Comparison of ENCODE assay signal across 8 cellular contexts in the genomic region with DNA sequence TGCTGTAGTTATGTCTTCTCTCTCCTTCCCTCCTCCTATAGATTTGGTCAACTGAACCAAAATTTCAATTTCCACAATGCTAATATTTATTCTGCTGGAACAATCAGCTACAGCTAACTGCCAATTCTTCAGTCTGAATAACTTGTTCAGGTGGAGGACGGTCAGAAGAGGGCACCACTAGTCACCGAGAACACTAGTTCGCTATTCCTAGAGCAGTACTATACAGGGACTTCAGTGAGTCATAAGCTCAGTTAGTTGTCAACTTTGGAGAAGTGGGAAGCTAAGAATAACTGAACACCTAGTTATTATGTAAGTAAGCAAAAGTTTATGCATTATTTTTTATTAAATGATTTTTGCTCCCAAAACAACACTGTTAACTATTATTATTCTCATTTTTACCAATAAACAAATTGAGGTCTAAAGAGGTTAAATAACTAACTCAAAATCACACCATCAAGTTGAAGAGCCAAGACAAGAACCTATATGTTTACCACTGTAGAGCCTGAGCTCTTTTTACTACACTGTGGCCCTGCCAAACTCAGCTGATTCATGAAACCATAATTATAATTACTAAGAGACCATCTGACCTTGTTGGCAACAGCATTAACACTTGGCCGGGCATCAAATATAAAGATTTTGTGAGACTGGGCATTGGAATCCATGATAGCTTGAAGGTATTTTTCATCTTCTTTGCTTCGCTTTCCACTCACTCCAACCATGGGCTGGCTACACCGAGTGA. TPM values are rescaled to one million over a fixed set of nuclear protein-coding genes. Genes with fewer than 3 reads are reported as not detected.
A peak's percentile ranks its signal among the peaks of the same experiment; 100 is the strongest.
DNase-seq lines count a peak whose midpoint lies in the region; ATAC-seq and TF ChIP-seq lines count a peak whose summit lies in the region.

No MANE protein-coding gene starts in this region.

- H3K27me3 ChIP-seq in AG04450 (ENCODE audit: control insufficient read depth, insufficient read depth, low read length) (no peaks in the 10 kb centered on the region), mammary epithelial cell (ENCODE audit: insufficient read depth, low read length) (no peaks in the 10 kb centered on the region)

- TF ChIP-seq CTCF in AG04450 (IDR thresholded peaks at IDR 0.05; ENCODE audit: low read depth, low read length) (peak; percentile 39), GM12873 (IDR thresholded peaks at IDR 0.05; ENCODE audit: insufficient read depth, low read depth, low read length, missing control alignments) (peak; percentile 50), mammary epithelial cell (conservative IDR thresholded peaks at IDR 0.05 in 1 of 2, IDR thresholded peaks at IDR 0.05 in 1 of 2; ENCODE audit: extremely low read depth in 1 of 2, insufficient read depth in 1 of 2, low read depth in 1 of 2, low read length in 2 of 2) (peak; percentile 47 to 53)

- no peaks in the 10 kb centered on the region for H3K79me2 ChIP-seq in mammary epithelial cell (ENCODE audit: insufficient read depth, low read length)

- ATAC-seq in HG03442 (IDR thresholded peaks at IDR 0.05; ENCODE audit: unreplicated experiment), result peak; percentile 76
- ATAC-seq in HG02970 (IDR thresholded peaks at IDR 0.05; ENCODE audit: low FRiP score, unreplicated experiment), result no peak

- intact Hi-C loops in mammary epithelial cell (cut with micrococcal nuclease), result loop anchor here (1.0 to 5.0 kb wide), 4 partner anchors 74 to 494 kb away; partner anchors contain the start of gene MAML2

- no peaks in the 10 kb centered on the region for H3K4me1 ChIP-seq in mammary epithelial cell (ENCODE audit: insufficient read depth, low read length)

- H3K4me3 ChIP-seq in AG04450 (ENCODE audit: low read depth, low read length) (no peak overlapping the region), mammary epithelial cell (replicated peaks in 1 of 3; ENCODE audit: insufficient read depth in 1 of 3, low read depth in 2 of 3, low read length in 3 of 3) (no peak overlapping the region)

- no TSS peak for BruUV-seq in mammary epithelial cell (replicated peaks; lab: Mats Ljungman, UMichigan)

- no peak overlapping the region for H3K27ac ChIP-seq in AG04450 (ENCODE audit: low read depth, low read length)
- H3K27ac ChIP-seq in mammary epithelial cell (ENCODE audit: insufficient read depth, low read depth, low read length), result no peak overlapping the region

- H2AFZ ChIP-seq in mammary epithelial cell (ENCODE audit: low read depth, low read length), result no peak overlapping the region

- no peaks in the 10 kb centered on the region for H4K20me1 ChIP-seq in mammary epithelial cell (ENCODE audit: insufficient read depth, low read length)

- POLR2A ChIA-PET in AG04450 (lab: Yijun Ruan, JAX), result interaction anchor here (0.7 to 0.9 kb wide), 3 partner anchors 63 to 540 kb away, joined by 3 to 4 read pairs (median 3); partner anchors contain the start of genes CCDC82, JRKL and MTMR2

- CTCF ChIA-PET in AG04450 (lab: Charles Lee) (interaction anchor here (0.5 to 3.2 kb wide), 23 partner anchors 9 to 577 kb away, joined by 3 to 35 read pairs (median 4); partner anchors contain the start of genes CCDC82, JRKL, MAML2 and MTMR2), mammary epithelial cell (lab: Charles Lee; ENCODE audit: low non-redundant PET) (interaction anchor here (0.5 to 1.1 kb wide), 10 partner anchors 13 to 1294 kb away, joined by 3 to 13 read pairs (median 4); partner anchors contain the start of gene MAML2)

- no peak overlapping the region for H3K9ac ChIP-seq in mammary epithelial cell (ENCODE audit: insufficient read depth, low read length)

- no peak overlapping the region for H3K4me2 ChIP-seq in mammary epithelial cell (ENCODE audit: insufficient read depth, low read depth, low read length)

- DNase-seq in AG04450 (ENCODE audit: low read depth, low spot score) (no peak), RPMI8226 (peak; percentile 11), mammary epithelial cell (peak; percentile 67), kidney glomerular epithelial cell (lab: John Stamatoyannopoulos, UW) (peak; percentile 75), stromal cell of bone marrow (ENCODE audit: low read depth) (peak; percentile 78)

- H3K9me3 ChIP-seq in AG04450 (ENCODE audit: control insufficient read depth, insufficient read depth, low read length) (no peaks in the 10 kb centered on the region), mammary epithelial cell (replicated peaks; ENCODE audit: insufficient read depth, low read length) (no peaks in the 10 kb centered on the region)

- dilution Hi-C loops in mammary epithelial cell (cut with HindIII; ENCODE audit: low sequenced_read_pairs), result no loop called here

- peaks cover 14% of the 10 kb centered on the region for H3K36me3 ChIP-seq in mammary epithelial cell (ENCODE audit: insufficient read depth, low read length)

- whole genome bisulfite sequencing in mammary epithelial cell (ENCODE audit: low coverage, missing lambda C conversion rate), result 57% methylated on average over 6 of the region's 6 CpGs

- in situ Hi-C loops in mammary epithelial cell (cut with MboI; ENCODE audit: low sequenced_read_pairs in 2 of 2), result loop anchor here (25.0 kb wide), 2 partner anchors 188 to 538 kb away; partner anchors contain the start of genes CCDC82 (in 1 of the 2) and JRKL (in 1 of the 2)

RNA-seq across cellular contexts. Expression of gene CEP57, which starts 59.0 kb away (rescaled TPM):
- polyA plus RNA-seq in AG04450 (2011; rRNA removed) (27.6 and 49.2 TPM in 2 replicates), mammary epithelial cell (20.4 TPM)
- polyA minus RNA-seq in AG04450 (2011; rRNA and poly(A)+ RNA removed), result 14.9 and 25.3 TPM in 2 replicates
- 10 to 100 TPM; 25.2 to 46.8 TPM for total RNA-seq in mammary epithelial cell
- polyA minus RNA-seq in mammary epithelial cell, result 10.9 TPM

RNA-seq across cellular contexts. Expression of gene FAM76B, which starts 59.7 kb away (rescaled TPM):
- polyA plus RNA-seq in AG04450 (2011; rRNA removed) (14.9 and 21.2 TPM in 2 replicates), mammary epithelial cell (7.9 TPM)
- 9.8 and 23.3 TPM in 2 replicates for polyA minus RNA-seq in AG04450 (2011; rRNA and poly(A)+ RNA removed)
- total RNA-seq in mammary epithelial cell, result 10 to 100 TPM; 16.9 to 25.7 TPM
- 1.8 TPM for polyA minus RNA-seq in mammary epithelial cell
